Comparison of ENCODE assay signal across 21 cellular contexts in the genomic region with DNA sequence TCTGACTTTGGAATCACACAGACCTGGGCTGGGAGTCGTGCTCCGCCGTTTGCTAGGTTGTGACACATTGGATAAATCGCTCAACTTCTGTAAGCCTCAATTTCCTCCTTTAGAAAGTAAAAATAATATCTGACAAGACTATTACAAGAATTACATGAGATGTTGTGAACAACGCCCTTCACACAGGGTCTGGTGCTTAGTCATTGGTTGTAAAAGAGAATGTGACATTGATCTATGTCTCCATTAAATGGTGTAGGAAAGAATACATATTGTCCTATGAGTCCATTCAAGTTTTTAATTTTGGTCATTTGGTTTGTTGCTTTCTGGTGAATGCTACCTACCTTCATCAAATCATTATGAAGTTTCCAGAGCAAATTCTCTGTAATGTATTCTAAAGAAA. TPM values are rescaled to one million over a fixed set of nuclear protein-coding genes. Genes with fewer than 3 reads are reported as not detected.
"Had no signal": no experiment of that assay in that cellular context is flagged by ENCODE, and none has a peak within 500 bp of the region (broad histone marks: within the 10 kb centered on the region; RNA-seq: fewer than 3 reads in every experiment).

No MANE protein-coding gene starts in this region.

- DNase-seq: activated CD4-positive, alpha-beta memory T cell treated with anti-CD3 and anti-CD28 coated beads, Interleukin-2, amount 10 ng/mL, durations not matched to agents 7 days and 5 days; activated CD8-positive, alpha-beta memory T cell treated with anti-CD3 and anti-CD28 coated beads, Interleukin-2, amount 50 U/mL, for 4 hours; activated T-cell treated with anti-CD3 and anti-CD28 coated beads, Interleukin-2, amount 50 U/mL, for 72 hours; erythroblast; glutamatergic neuron; left cardiac atrium; lower lobe of right lung; naive B cell; right cardiac atrium; spleen; stimulated activated CD4-positive, alpha-beta T cell treated with anti-CD3 and anti-CD28 coated beads, Interleukin-1b, Interleukin-23, amount 100 ng/mL, for 48 hours; stimulated activated naive B cell treated with anti-CD40 and anti-IgM and Interleukin-4, amounts not matched to agents 10 μg/mL and 1 μg/mL and 100 μg/mL, for 72 hours; T-helper 2 cell had no signal

- H3K9me3 Mint-ChIP-seq: activated CD4-positive, alpha-beta memory T cell treated with anti-CD3 and anti-CD28 coated beads, Interleukin-2, amount 10 ng/mL, durations not matched to agents 7 days and 5 days; activated T-cell treated with anti-CD3 and anti-CD28 coated beads, Interleukin-2, amount 50 U/mL, for 72 hours; brain; central memory CD8-positive, alpha-beta T cell; dendritic cell treated with granulocyte-macrophage colony-stimulating factor and Interleukin-4, amounts not matched to agents 40 ng/mL and 50 ng/mL, for 4 days; immature natural killer cell; mesothelial cell of epicardium; naive B cell; stimulated activated naive B cell treated with anti-CD40 and anti-IgM and Interleukin-4, amounts not matched to agents 10 μg/mL and 1 μg/mL and 100 μg/mL, for 72 hours had no signal

- H3K27me3 ChIP-seq: tibial nerve had no signal

- H3K36me3 Mint-ChIP-seq: brain; immature natural killer cell; mesothelial cell of epicardium; naive B cell; stimulated activated naive B cell treated with anti-CD40 and anti-IgM and Interleukin-4, amounts not matched to agents 10 μg/mL and 1 μg/mL and 100 μg/mL, for 72 hours had no signal

- H3K36me3 ChIP-seq: lower lobe of right lung, spleen, tibial nerve had no signal

- ATAC-seq: activated CD4-positive, CD25-positive, alpha-beta regulatory T cell treated with anti-CD3 and anti-CD28 coated beads, Interleukin-2, amount 50 U/mL, for 24 hours; activated T-cell treated with anti-CD3 and anti-CD28 coated beads, Interleukin-2, amount 50 U/mL, for 72 hours; left cardiac atrium; lower lobe of right lung; right cardiac atrium; stimulated activated naive B cell treated with anti-CD40 and anti-IgM and Interleukin-4, amounts not matched to agents 10 μg/mL and 1 μg/mL and 100 μg/mL, for 72 hours had no signal

- H3K27ac Mint-ChIP-seq: activated CD4-positive, alpha-beta memory T cell treated with anti-CD3 and anti-CD28 coated beads, Interleukin-2, amount 10 ng/mL, durations not matched to agents 7 days and 5 days; activated T-cell treated with anti-CD3 and anti-CD28 coated beads, Interleukin-2, amount 50 U/mL, for 72 hours; brain; dendritic cell treated with granulocyte-macrophage colony-stimulating factor and Interleukin-4, amounts not matched to agents 40 ng/mL and 50 ng/mL, for 4 days; mesothelial cell of epicardium; naive B cell; progenitor cell of endocrine pancreas; stimulated activated naive B cell treated with anti-CD40 and anti-IgM and Interleukin-4, amounts not matched to agents 10 μg/mL and 1 μg/mL and 100 μg/mL, for 72 hours had no signal

- H3K9me3 ChIP-seq: lower lobe of right lung, spleen, tibial nerve had no signal

- H3K4me3 ChIP-seq: lower lobe of right lung, spleen, tibial nerve had no signal

- H3K4me3 Mint-ChIP-seq: activated CD4-positive, alpha-beta memory T cell treated with anti-CD3 and anti-CD28 coated beads, Interleukin-2, amount 10 ng/mL, durations not matched to agents 7 days and 5 days; activated T-cell treated with anti-CD3 and anti-CD28 coated beads, Interleukin-2, amount 50 U/mL, for 72 hours; brain; central memory CD8-positive, alpha-beta T cell; dendritic cell treated with granulocyte-macrophage colony-stimulating factor and Interleukin-4, amounts not matched to agents 40 ng/mL and 50 ng/mL, for 4 days; mesothelial cell of epicardium; naive B cell; stimulated activated naive B cell treated with anti-CD40 and anti-IgM and Interleukin-4, amounts not matched to agents 10 μg/mL and 1 μg/mL and 100 μg/mL, for 72 hours had no signal

- H3K4me1 Mint-ChIP-seq: brain; central memory CD8-positive, alpha-beta T cell had no signal

RNA-seq across cellular contexts. Expression of gene ADRB1, which starts 12.6 kb away (rescaled TPM):
- total RNA-seq: activated T-cell treated with anti-CD3 and anti-CD28 coated beads, Interleukin-2, amount 50 U/mL, for 72 hours; progenitor cell of endocrine pancreas had no signal
